In the genomic region with DNA sequence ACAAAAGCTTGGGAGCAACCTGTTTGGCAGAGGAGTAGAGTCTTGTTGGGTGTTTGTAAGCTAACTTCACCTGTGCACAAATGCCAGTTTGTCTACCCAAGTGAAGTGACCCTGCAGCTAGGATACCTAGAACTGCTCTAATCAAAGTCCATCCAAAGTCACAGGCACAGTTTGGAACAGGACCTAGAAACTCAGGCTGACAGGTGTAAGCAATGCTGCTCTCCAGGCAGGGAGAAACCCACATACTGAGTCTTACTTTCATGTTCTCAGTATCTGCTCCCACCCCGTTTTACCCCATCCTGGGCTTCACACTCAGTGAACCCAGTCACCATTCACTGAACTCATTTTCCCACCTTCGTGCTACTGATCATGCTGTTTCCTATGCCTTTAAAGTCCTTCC, we compare ENCODE assay signal across 19 cellular contexts.
"Had no signal": no experiment of that assay in that cellular context is flagged by ENCODE, and none has a peak within 500 bp of the region (broad histone marks: within the 10 kb centered on the region; RNA-seq: fewer than 3 reads in every experiment).

No MANE protein-coding gene starts in this region.

- DNase-seq: activated CD4-positive, alpha-beta memory T cell treated with anti-CD3 and anti-CD28 coated beads for 36 hours; activated CD4-positive, alpha-beta T cell treated with anti-CD3 and anti-CD28 coated beads for 36 hours; activated CD8-positive, alpha-beta memory T cell treated with anti-CD3 and anti-CD28 coated beads, Interleukin-2, amount 10 ng/mL, durations not matched to agents 7 days and 5 days; activated naive CD4-positive, alpha-beta T cell treated with anti-CD3 and anti-CD28 coated beads for 36 hours; activated T-cell treated with anti-CD3 and anti-CD28 coated beads, Interleukin-2, amount 50 U/mL, for 1 hour; effector memory CD8-positive, alpha-beta T cell; head of caudate nucleus; naive B cell; stimulated activated CD4-positive, alpha-beta T cell treated with anti-CD3 and anti-CD28 coated beads, Interleukin-2, amount 100 ng/mL, for 48 hours; stimulated activated naive CD4-positive, alpha-beta T cell; substantia nigra; T-helper 17 cell; transverse colon; WERI-Rb-1 had no signal

- H3K9ac ChIP-seq: parathyroid adenoma had no signal

- H3K4me1 ChIP-seq: ascending aorta, breast epithelium, parathyroid adenoma had no signal

- H3K9me3 Mint-ChIP-seq: activated CD4-positive, alpha-beta memory T cell treated with anti-CD3 and anti-CD28 coated beads for 36 hours; activated naive CD4-positive, alpha-beta T cell treated with anti-CD3 and anti-CD28 coated beads for 36 hours; activated T-helper 2 cell treated with anti-CD3 and anti-CD28 coated beads, Interferon-gamma antibody, Interleukin-2, Interleukin-4, amounts not matched to agents 10 μg/mL and 5 μg/mL and 100 μg/mL, durations not matched to agents 14 hours and 24 hours and 36 hours; dendritic cell treated with granulocyte-macrophage colony-stimulating factor and Interleukin-4, amounts not matched to agents 40 ng/mL and 50 ng/mL, for 4 days; effector memory CD8-positive, alpha-beta T cell; naive B cell had no signal

- H2AFZ ChIP-seq: parathyroid adenoma had no signal

- H3K36me3 ChIP-seq: ascending aorta, breast epithelium, transverse colon, WERI-Rb-1 had no signal

- H3K27ac ChIP-seq: ascending aorta, breast epithelium, parathyroid adenoma, transverse colon, WERI-Rb-1 had no signal

- H3K4me3 ChIP-seq: ascending aorta, breast epithelium, transverse colon had no signal

- H3K27me3 Mint-ChIP-seq: activated CD4-positive, alpha-beta T cell treated with anti-CD3 and anti-CD28 coated beads for 36 hours; dendritic cell treated with granulocyte-macrophage colony-stimulating factor and Interleukin-4, amounts not matched to agents 40 ng/mL and 50 ng/mL, for 4 days had no signal

- H3K27ac Mint-ChIP-seq: activated CD4-positive, alpha-beta memory T cell treated with anti-CD3 and anti-CD28 coated beads for 36 hours; activated CD4-positive, alpha-beta T cell treated with anti-CD3 and anti-CD28 coated beads for 36 hours; activated CD8-positive, alpha-beta memory T cell treated with anti-CD3 and anti-CD28 coated beads, Interleukin-2, amount 10 ng/mL, durations not matched to agents 7 days and 5 days; activated naive CD4-positive, alpha-beta T cell treated with anti-CD3 and anti-CD28 coated beads for 36 hours; activated T-helper 2 cell treated with anti-CD3 and anti-CD28 coated beads, Interferon-gamma antibody, Interleukin-2, Interleukin-4, amounts not matched to agents 10 μg/mL and 5 μg/mL and 100 μg/mL, durations not matched to agents 14 hours and 24 hours and 36 hours; dendritic cell treated with granulocyte-macrophage colony-stimulating factor and Interleukin-4, amounts not matched to agents 40 ng/mL and 50 ng/mL, for 4 days; effector memory CD8-positive, alpha-beta T cell; T-helper 17 cell had no signal

- H3K36me3 Mint-ChIP-seq: activated CD4-positive, alpha-beta memory T cell treated with anti-CD3 and anti-CD28 coated beads for 36 hours; naive B cell had no signal

- H3K9me3 ChIP-seq: ascending aorta, breast epithelium, transverse colon had no signal

- ATAC-seq: activated CD4-positive, alpha-beta T cell treated with anti-CD3 and anti-CD28 coated beads for 36 hours; activated CD8-positive, alpha-beta memory T cell treated with anti-CD3 and anti-CD28 coated beads, Interleukin-2, amount 10 ng/mL, durations not matched to agents 7 days and 5 days; effector memory CD8-positive, alpha-beta T cell; T-helper 17 cell had no signal

- H3K4me3 Mint-ChIP-seq: activated CD4-positive, alpha-beta memory T cell treated with anti-CD3 and anti-CD28 coated beads for 36 hours; activated CD4-positive, alpha-beta T cell treated with anti-CD3 and anti-CD28 coated beads for 36 hours; activated CD8-positive, alpha-beta memory T cell treated with anti-CD3 and anti-CD28 coated beads, Interleukin-2, amount 10 ng/mL, durations not matched to agents 7 days and 5 days; activated naive CD4-positive, alpha-beta T cell treated with anti-CD3 and anti-CD28 coated beads for 36 hours; dendritic cell treated with granulocyte-macrophage colony-stimulating factor and Interleukin-4, amounts not matched to agents 40 ng/mL and 50 ng/mL, for 4 days; effector memory CD8-positive, alpha-beta T cell; T-helper 17 cell had no signal

- H3K27me3 ChIP-seq: ascending aorta, breast epithelium, transverse colon had no signal
